ENCODE assay signal across 1 cellular context in genomic region chr11:74905326-74905725, GRCh38.
TF ChIP-seq lines count a peak whose summit lies in the region.

No MANE protein-coding gene starts in this region.

TF ChIP-seq in HepG2, 621 proteins besides CTCF, POLR2A, EP300 and RAD21:
- no peak for TF ChIP-seq ERF (CRISPR knock-in tag; IDR thresholded peaks at IDR 0.05)
- TF ChIP-seq ARNT2 (CRISPR knock-in tag; IDR thresholded peaks at IDR 0.05; ENCODE audit: low read depth), result no peak
- TF ChIP-seq CBFB (CRISPR knock-in tag; IDR thresholded peaks at IDR 0.05), result no peak
- TF ChIP-seq HNRNPUL1 (IDR thresholded peaks at IDR 0.05; ENCODE audit: low read depth, low read length), result no peak
- no peak for TF ChIP-seq THYN1 (CRISPR knock-in tag; IDR thresholded peaks at IDR 0.05; ENCODE audit: borderline replicate concordance, low read depth)
- no peak for TF ChIP-seq FIP1L1 (IDR thresholded peaks at IDR 0.05; ENCODE audit: borderline replicate concordance, insufficient read depth, low read depth, low read length)
- TF ChIP-seq, protein P1, sequence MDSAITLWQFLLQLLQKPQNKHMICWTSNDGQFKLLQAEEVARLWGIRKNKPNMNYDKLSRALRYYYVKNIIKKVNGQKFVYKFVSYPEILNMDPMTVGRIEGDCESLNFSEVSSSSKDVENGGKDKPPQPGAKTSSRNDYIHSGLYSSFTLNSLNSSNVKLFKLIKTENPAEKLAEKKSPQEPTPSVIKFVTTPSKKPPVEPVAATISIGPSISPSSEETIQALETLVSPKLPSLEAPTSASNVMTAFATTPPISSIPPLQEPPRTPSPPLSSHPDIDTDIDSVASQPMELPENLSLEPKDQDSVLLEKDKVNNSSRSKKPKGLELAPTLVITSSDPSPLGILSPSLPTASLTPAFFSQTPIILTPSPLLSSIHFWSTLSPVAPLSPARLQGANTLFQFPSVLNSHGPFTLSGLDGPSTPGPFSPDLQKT (CRISPR knock-in tag; IDR thresholded peaks at IDR 0.05; ENCODE audit: borderline replicate concordance), result no peak
- TF ChIP-seq ZNF24 (IDR thresholded peaks at IDR 0.05), result no peak
- no peak for TF ChIP-seq ZNF382 (CRISPR knock-in tag; IDR thresholded peaks at IDR 0.05; ENCODE audit: borderline replicate concordance)
- no peak for TF ChIP-seq ZNF577 (CRISPR knock-in tag; IDR thresholded peaks at IDR 0.05; ENCODE audit: borderline replicate concordance, low read depth)
- TF ChIP-seq CEBPZ (IDR thresholded peaks at IDR 0.05; ENCODE audit: low read length), result no peak
- no peak for TF ChIP-seq ZNF33B (CRISPR knock-in tag; IDR thresholded peaks at IDR 0.05)
- TF ChIP-seq JUND (CRISPR knock-in tag; IDR thresholded peaks at IDR 0.05), result no peak
